In genomic region chr12:12033589-12034223, GRCh38 we compare ENCODE assay signal across 9 cellular contexts. TPM values are rescaled to one million over a fixed set of nuclear protein-coding genes. Genes with fewer than 3 reads are reported as not detected.
DNase-seq lines count a peak whose midpoint lies in the region; ATAC-seq and TF ChIP-seq lines count a peak whose summit lies in the region.
"Had no signal": no experiment of that assay in that cellular context is flagged by ENCODE, and none has a peak within 500 bp of the region (broad histone marks: within the 10 kb centered on the region; RNA-seq: fewer than 3 reads in every experiment).

No MANE protein-coding gene starts in this region.

- TF ChIP-seq CTCF in OCI-LY7 (conservative IDR thresholded peaks at IDR 0.05; ENCODE audit: low read length) = peak; percentile 70

- H4K20me1 ChIP-seq in OCI-LY7 (ENCODE audit: insufficient read depth, low read length) = no peaks in the 10 kb centered on the region

- no peaks in the 10 kb centered on the region for H3K36me3 ChIP-seq in OCI-LY7 (ENCODE audit: insufficient read depth, low read length)
- H3K36me3 ChIP-seq in endocrine pancreas (ENCODE audit: control insufficient read depth, insufficient read depth, low read length) = no peaks in the 10 kb centered on the region

- H3K4me1 ChIP-seq in OCI-LY7 (ENCODE audit: insufficient read depth, low read length, poor library complexity, severe bottlenecking) (peaks cover 36% of the 10 kb centered on the region), endocrine pancreas (ENCODE audit: control insufficient read depth, insufficient read depth, low read length) (no peaks in the 10 kb centered on the region)

- H3K9me2 ChIP-seq in OCI-LY7 (ENCODE audit: insufficient read depth, low read length) = no peaks in the 10 kb centered on the region

- CTCF ChIA-PET in activated CD8-positive, alpha-beta memory T cell treated with anti-CD3 and anti-CD28 coated beads, Interleukin-2, amount 10 ng/mL, durations not matched to agents 7 days and 5 days (lab: Charles Lee) = interaction anchor here (0.8 to 7.2 kb wide), 55 partner anchors 9 to 780 kb away, joined by 3 to 159 read pairs (median 5); partner anchors contain the start of genes BCL2L14 and ETV6
- CTCF ChIA-PET in OCI-LY7 (lab: Charles Lee; ENCODE audit: unreplicated experiment) = interaction anchor here (0.6 to 2.5 kb wide), 9 partner anchors 9 to 478 kb away, joined by 3 to 24 read pairs (median 5); no protein-coding TSS in a partner anchor

- H2AFZ ChIP-seq in OCI-LY7 (ENCODE audit: low read length) = no peak overlapping the region; the same call in 1 of the 2 replicates

- intact Hi-C loops in OCI-LY7 (cut with micrococcal nuclease; ENCODE audit: unreplicated experiment) = loop anchor here (1.0 to 5.0 kb wide), 7 partner anchors 25 to 479 kb away; no protein-coding TSS in a partner anchor

- no peaks in the 10 kb centered on the region for H3K27me3 ChIP-seq in endocrine pancreas (ENCODE audit: control insufficient read depth, insufficient read depth, low read length)

- peak overlapping the region; percentile 71 for H3K4me2 ChIP-seq in OCI-LY7 (ENCODE audit: low read length)

- no peak overlapping the region for H3K27ac Mint-ChIP-seq in activated CD8-positive, alpha-beta memory T cell treated with anti-CD3 and anti-CD28 coated beads, Interleukin-2, amount 10 ng/mL, durations not matched to agents 7 days and 5 days
- H3K27ac Mint-ChIP-seq in stimulated activated naive B cell treated with anti-CD40 and anti-IgM and Interleukin-4, amounts not matched to agents 10 μg/mL and 1 μg/mL and 100 μg/mL, for 72 hours = peak overlapping the region; percentile 43

- H3K27me3 Mint-ChIP-seq in activated CD8-positive, alpha-beta memory T cell treated with anti-CD3 and anti-CD28 coated beads, Interleukin-2, amount 10 ng/mL, durations not matched to agents 7 days and 5 days = peaks cover 3% of the 10 kb centered on the region
- H3K27me3 Mint-ChIP-seq in stimulated activated naive B cell treated with anti-CD40 and anti-IgM and Interleukin-4, amounts not matched to agents 10 μg/mL and 1 μg/mL and 100 μg/mL, for 72 hours = peaks cover 4 to 5% of the 10 kb centered on the region in 2 donors

- BruUV-seq in OCI-LY7 (replicated peaks; lab: Mats Ljungman, UMichigan) = no TSS peak

- no peak overlapping the region for H3K27ac ChIP-seq in OCI-LY7 (ENCODE audit: low read depth, low read length, poor library complexity, severe bottlenecking)

- DNase-seq in activated CD8-positive, alpha-beta memory T cell treated with anti-CD3 and anti-CD28 coated beads, Interleukin-2, amount 10 ng/mL, durations not matched to agents 7 days and 5 days = no peak
- no peak for DNase-seq in activated CD8-positive, alpha-beta memory T cell treated with anti-CD3 and anti-CD28 coated beads, Interleukin-2, amount 50 U/mL, for 48 hours
- DNase-seq in OCI-LY7 (ENCODE audit: low spot score) (no peak), NCI-H526 (lab: John Stamatoyannopoulos, UW) (no peak), HuH-7 (ENCODE audit: low spot score) (no peak)
- no peak for DNase-seq in stimulated activated naive B cell treated with anti-CD40 and anti-IgM and Interleukin-4, amounts not matched to agents 10 μg/mL and 1 μg/mL and 100 μg/mL, for 72 hours

- peaks cover 21% of the 10 kb centered on the region for H3K4me1 Mint-ChIP-seq in activated CD8-positive, alpha-beta memory T cell treated with anti-CD3 and anti-CD28 coated beads, Interleukin-2, amount 10 ng/mL, durations not matched to agents 7 days and 5 days
- H3K4me1 Mint-ChIP-seq in stimulated activated naive B cell treated with anti-CD40 and anti-IgM and Interleukin-4, amounts not matched to agents 10 μg/mL and 1 μg/mL and 100 μg/mL, for 72 hours = peaks cover 15 to 38% of the 10 kb centered on the region in 2 donors

- POLR2A ChIA-PET in OCI-LY7 (lab: Charles Lee) = interaction anchor here (0.5 to 3.0 kb wide), 6 partner anchors 66 to 453 kb away, joined by 3 to 15 read pairs (median 3); no protein-coding TSS in a partner anchor

- H3K9ac ChIP-seq in endocrine pancreas (ENCODE audit: control insufficient read depth, insufficient read depth, low read length) = peak overlapping the region; percentile 30

- no peaks in the 10 kb centered on the region for H3K36me3 Mint-ChIP-seq in activated CD8-positive, alpha-beta memory T cell treated with anti-CD3 and anti-CD28 coated beads, Interleukin-2, amount 10 ng/mL, durations not matched to agents 7 days and 5 days
- peaks cover 0 to 4% of the 10 kb centered on the region in 2 donors for H3K36me3 Mint-ChIP-seq in stimulated activated naive B cell treated with anti-CD40 and anti-IgM and Interleukin-4, amounts not matched to agents 10 μg/mL and 1 μg/mL and 100 μg/mL, for 72 hours

- peak overlapping the region; percentile 52 for H3K4me3 ChIP-seq in OCI-LY7 (ENCODE audit: low read depth, low read length, poor library complexity, severe bottlenecking)
- peak overlapping the region; percentile 55 for H3K4me3 ChIP-seq in endocrine pancreas (ENCODE audit: control insufficient read depth, insufficient read depth, low read length)

- no peaks in the 10 kb centered on the region for H3K79me2 ChIP-seq in OCI-LY7 (ENCODE audit: insufficient read depth, low read depth, low read length)

- no peaks in the 10 kb centered on the region for H3K9me3 Mint-ChIP-seq in activated CD8-positive, alpha-beta memory T cell treated with anti-CD3 and anti-CD28 coated beads, Interleukin-2, amount 10 ng/mL, durations not matched to agents 7 days and 5 days (ENCODE audit: low read depth)
- peaks cover 0 to 3% of the 10 kb centered on the region in 2 donors for H3K9me3 Mint-ChIP-seq in stimulated activated naive B cell treated with anti-CD40 and anti-IgM and Interleukin-4, amounts not matched to agents 10 μg/mL and 1 μg/mL and 100 μg/mL, for 72 hours

- H3K4me3 Mint-ChIP-seq in activated CD8-positive, alpha-beta memory T cell treated with anti-CD3 and anti-CD28 coated beads, Interleukin-2, amount 10 ng/mL, durations not matched to agents 7 days and 5 days = peak overlapping the region; percentile 59
- H3K4me3 Mint-ChIP-seq in stimulated activated naive B cell treated with anti-CD40 and anti-IgM and Interleukin-4, amounts not matched to agents 10 μg/mL and 1 μg/mL and 100 μg/mL, for 72 hours = peak overlapping the region in 1 of 2 donors; percentile 83

- H3K9me3 ChIP-seq in OCI-LY7 (ENCODE audit: low read length) = no peaks in the 10 kb centered on the region
- no peaks in the 10 kb centered on the region for H3K9me3 ChIP-seq in endocrine pancreas (ENCODE audit: control insufficient read depth, low read length)

- no peak for ATAC-seq in activated CD8-positive, alpha-beta memory T cell treated with anti-CD3 and anti-CD28 coated beads, Interleukin-2, amount 10 ng/mL, durations not matched to agents 7 days and 5 days
- no peak for ATAC-seq in stimulated activated naive B cell treated with anti-CD40 and anti-IgM and Interleukin-4, amounts not matched to agents 10 μg/mL and 1 μg/mL and 100 μg/mL, for 72 hours (replicated peaks)
- no peak for ATAC-seq in GM18517 (IDR thresholded peaks at IDR 0.05; ENCODE audit: unreplicated experiment)

RNA-seq across cellular contexts. Expression of gene BCL2L14, which starts 37.0 kb away (rescaled TPM):
- total RNA-seq in activated CD8-positive, alpha-beta memory T cell treated with anti-CD3 and anti-CD28 coated beads, Interleukin-2, amount 10 ng/mL, durations not matched to agents 7 days and 5 days = 10 to 100 TPM in 1 of 2 experiments, 1 to 10 TPM in 1; 3.3 to 12.2 TPM
- total RNA-seq in OCI-LY7 (2014; rRNA removed; shearing (Covaris generic)) = 0.10 TPM in 1 of 2 replicates, not detected in the other
- total RNA-seq in OCI-LY7 (2022) = not detected in 2 replicates
- total RNA-seq: bronchial epithelial cell had no signal
